1 cellular context compared by ENCODE assay signal in the genomic region with DNA sequence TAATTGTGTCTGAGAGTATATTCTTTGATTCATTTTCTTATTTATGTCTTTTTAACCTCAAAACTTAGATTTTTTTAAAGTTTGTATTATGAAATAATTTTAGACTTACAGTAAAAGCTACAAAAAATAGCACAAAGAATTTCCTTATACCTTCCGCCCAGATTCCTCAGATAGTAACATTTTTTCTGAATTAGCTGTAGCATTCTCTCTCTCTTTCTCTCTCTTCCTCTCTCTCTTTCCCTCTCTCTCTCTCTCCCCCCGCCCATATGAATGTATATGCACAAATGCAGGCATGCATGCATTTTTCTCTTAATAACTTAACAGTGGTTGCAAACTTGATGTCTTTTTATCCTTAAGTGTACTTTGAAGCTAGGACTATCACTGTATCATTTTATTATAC.
TF ChIP-seq lines count a peak whose summit lies in the region.

No MANE protein-coding gene starts in this region.

TF ChIP-seq in IMR-90, 13 proteins besides CTCF, POLR2A, EP300 and RAD21 (continued from another document):
- peak; percentile 60; the same call in 1 of the 2 replicates for TF ChIP-seq MAZ (IDR thresholded peaks at IDR 0.05; ENCODE audit: borderline replicate concordance, low read depth, low read length)
- no peak for TF ChIP-seq BHLHE40 (IDR thresholded peaks at IDR 0.05; ENCODE audit: low read depth, low read length)
- no peak for TF ChIP-seq CEBPB (IDR thresholded peaks at IDR 0.05; ENCODE audit: low read depth, low read length)
- no peak for TF ChIP-seq RCOR1 (IDR thresholded peaks at IDR 0.05; ENCODE audit: insufficient replicate concordance, low read length)
- TF ChIP-seq MXI1 (IDR thresholded peaks at IDR 0.05; ENCODE audit: borderline replicate concordance, low read depth, low read length): no peak
TF ChIP-seq in IMR-90: peak in this region for 1.
